ENCODE assay signal across 1 cellular context in the genomic region with DNA sequence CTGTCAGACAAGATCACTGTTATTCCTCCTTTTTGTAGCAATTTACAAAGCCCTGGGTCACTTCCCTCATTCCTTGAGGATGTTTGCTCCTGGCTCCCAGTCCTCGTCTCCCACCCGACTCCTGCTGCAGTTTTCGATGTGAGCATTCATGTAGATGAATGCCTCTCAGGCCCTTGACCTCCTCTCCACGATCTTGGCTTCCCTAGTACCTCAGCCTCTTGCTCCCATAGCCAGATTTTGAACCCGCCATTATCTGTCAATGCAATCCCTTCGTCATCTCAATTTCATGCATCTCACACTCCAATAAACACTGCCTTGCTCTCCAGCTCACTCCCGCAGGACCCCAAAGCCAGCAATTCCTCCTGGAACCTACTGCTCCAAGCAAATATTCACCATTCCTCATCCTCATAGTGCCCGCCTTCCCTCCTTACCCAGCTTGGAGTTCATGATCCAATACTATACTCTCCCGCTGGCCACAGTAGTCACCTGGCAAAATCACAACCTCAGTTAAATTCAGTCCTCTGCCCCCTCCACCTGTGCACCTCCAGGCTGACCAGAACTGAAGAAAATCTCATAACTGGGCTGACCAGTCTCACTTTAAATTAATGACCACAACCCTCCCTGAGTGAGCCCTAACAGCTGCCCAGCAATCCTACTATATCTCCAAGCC.
TF ChIP-seq lines count a peak whose summit lies in the region.

No MANE protein-coding gene starts in this region.

TF ChIP-seq in WTC11, 78 proteins besides CTCF, POLR2A, EP300 and RAD21 (continued from another document):
- TF ChIP-seq, protein P1, sequence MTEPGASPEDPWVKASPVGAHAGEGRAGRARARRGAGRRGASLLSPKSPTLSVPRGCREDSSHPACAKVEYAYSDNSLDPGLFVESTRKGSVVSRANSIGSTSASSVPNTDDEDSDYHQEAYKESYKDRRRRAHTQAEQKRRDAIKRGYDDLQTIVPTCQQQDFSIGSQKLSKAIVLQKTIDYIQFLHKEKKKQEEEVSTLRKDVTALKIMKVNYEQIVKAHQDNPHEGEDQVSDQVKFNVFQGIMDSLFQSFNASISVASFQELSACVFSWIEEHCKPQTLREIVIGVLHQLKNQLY (CRISPR knock-in tag; IDR thresholded peaks at IDR 0.05), result no peak
- TF ChIP-seq, protein P2, sequence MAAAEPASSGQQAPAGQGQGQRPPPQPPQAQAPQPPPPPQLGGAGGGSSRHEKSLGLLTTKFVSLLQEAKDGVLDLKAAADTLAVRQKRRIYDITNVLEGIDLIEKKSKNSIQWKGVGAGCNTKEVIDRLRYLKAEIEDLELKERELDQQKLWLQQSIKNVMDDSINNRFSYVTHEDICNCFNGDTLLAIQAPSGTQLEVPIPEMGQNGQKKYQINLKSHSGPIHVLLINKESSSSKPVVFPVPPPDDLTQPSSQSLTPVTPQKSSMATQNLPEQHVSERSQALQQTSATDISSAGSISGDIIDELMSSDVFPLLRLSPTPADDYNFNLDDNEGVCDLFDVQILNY (CRISPR knock-in tag; IDR thresholded peaks at IDR 0.05), result no peak
- TF ChIP-seq, protein P3, sequence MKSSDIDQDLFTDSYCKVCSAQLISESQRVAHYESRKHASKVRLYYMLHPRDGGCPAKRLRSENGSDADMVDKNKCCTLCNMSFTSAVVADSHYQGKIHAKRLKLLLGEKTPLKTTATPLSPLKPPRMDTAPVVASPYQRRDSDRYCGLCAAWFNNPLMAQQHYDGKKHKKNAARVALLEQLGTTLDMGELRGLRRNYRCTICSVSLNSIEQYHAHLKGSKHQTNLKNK (CRISPR knock-in tag; IDR thresholded peaks at IDR 0.05), result no peak
